Comparison of ENCODE assay signal across 2 cellular contexts in genomic region chr6:33273924-33274902, GRCh38.
TF ChIP-seq lines count a peak whose summit lies in the region.

No MANE protein-coding gene starts in this region.

TF ChIP-seq in A549, 52 proteins besides CTCF, POLR2A, EP300 and RAD21 (continued from another document):
- TF ChIP-seq, protein P1, sequence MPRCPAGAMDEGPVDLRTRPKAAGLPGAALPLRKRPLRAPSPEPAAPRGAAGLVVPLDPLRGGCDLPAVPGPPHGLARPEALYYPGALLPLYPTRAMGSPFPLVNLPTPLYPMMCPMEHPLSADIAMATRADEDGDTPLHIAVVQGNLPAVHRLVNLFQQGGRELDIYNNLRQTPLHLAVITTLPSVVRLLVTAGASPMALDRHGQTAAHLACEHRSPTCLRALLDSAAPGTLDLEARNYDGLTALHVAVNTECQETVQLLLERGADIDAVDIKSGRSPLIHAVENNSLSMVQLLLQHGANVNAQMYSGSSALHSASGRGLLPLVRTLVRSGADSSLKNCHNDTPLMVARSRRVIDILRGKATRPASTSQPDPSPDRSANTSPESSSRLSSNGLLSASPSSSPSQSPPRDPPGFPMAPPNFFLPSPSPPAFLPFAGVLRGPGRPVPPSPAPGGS (IDR thresholded peaks at IDR 0.05) = no peak
- no peak for TF ChIP-seq RNF2 (IDR thresholded peaks at IDR 0.05; ENCODE audit: borderline replicate concordance, low read depth)
- TF ChIP-seq FOXS1 (CRISPR knock-in tag; IDR thresholded peaks at IDR 0.05) = no peak
- TF ChIP-seq JUNB (IDR thresholded peaks at IDR 0.05) = no peak
- TF ChIP-seq TP53 (CRISPR knock-in tag; IDR thresholded peaks at IDR 0.05) = no peak
- TF ChIP-seq CHD4 (IDR thresholded peaks at IDR 0.05; ENCODE audit: borderline replicate concordance) = no peak
- no peak for TF ChIP-seq ZSCAN20 (CRISPR knock-in tag; IDR thresholded peaks at IDR 0.05)
- TF ChIP-seq, protein P2, sequence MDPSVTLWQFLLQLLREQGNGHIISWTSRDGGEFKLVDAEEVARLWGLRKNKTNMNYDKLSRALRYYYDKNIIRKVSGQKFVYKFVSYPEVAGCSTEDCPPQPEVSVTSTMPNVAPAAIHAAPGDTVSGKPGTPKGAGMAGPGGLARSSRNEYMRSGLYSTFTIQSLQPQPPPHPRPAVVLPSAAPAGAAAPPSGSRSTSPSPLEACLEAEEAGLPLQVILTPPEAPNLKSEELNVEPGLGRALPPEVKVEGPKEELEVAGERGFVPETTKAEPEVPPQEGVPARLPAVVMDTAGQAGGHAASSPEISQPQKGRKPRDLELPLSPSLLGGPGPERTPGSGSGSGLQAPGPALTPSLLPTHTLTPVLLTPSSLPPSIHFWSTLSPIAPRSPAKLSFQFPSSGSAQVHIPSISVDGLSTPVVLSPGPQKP (IDR thresholded peaks at IDR 0.05; ENCODE audit: low read depth, low read length) = no peak
- TF ChIP-seq GATA3 (IDR thresholded peaks at IDR 0.05; ENCODE audit: borderline replicate concordance) = no peak
- no peak for TF ChIP-seq NR3C1 (IDR thresholded peaks at IDR 0.05)
TF ChIP-seq in A549: peak in this region for 0.

TF ChIP-seq in GM23338, 12 proteins besides CTCF, POLR2A, EP300 and RAD21 (continued from another document):
- TF ChIP-seq ETS1 (IDR thresholded peaks at IDR 0.05) (no peak), POLR2AphosphoS5 (IDR thresholded peaks at IDR 0.05; ENCODE audit: low read depth) (peak; percentile 42)
